1 cellular context compared by ENCODE assay signal in genomic region chr20:46406200-46406985, GRCh38.
TF ChIP-seq lines count a peak whose summit lies in the region.

Gene ELMO2 (minus strand): TSS chr20:46406615. CDS start chr20:46394482, 12,133 bp downstream.

TF ChIP-seq in HepG2, 621 proteins besides CTCF, POLR2A, EP300 and RAD21 (continued from another document):
- TF ChIP-seq USF2 (IDR thresholded peaks at IDR 0.05; ENCODE audit: low read depth, low read length) (no peak), USF2 (CRISPR knock-in tag; IDR thresholded peaks at IDR 0.05; ENCODE audit: borderline replicate concordance) (no peak), TBL1XR1 (IDR thresholded peaks at IDR 0.05; ENCODE audit: borderline replicate concordance, low read length, partially characterized antibody) (no peak), POLR2AphosphoS2 (IDR thresholded peaks at IDR 0.05; ENCODE audit: low read depth, low read length) (no peak), ZNF841 (CRISPR knock-in tag; IDR thresholded peaks at IDR 0.05; ENCODE audit: borderline replicate concordance) (no peak), PHF21A (CRISPR knock-in tag; IDR thresholded peaks at IDR 0.05) (peak; percentile 77), ZNF446 (CRISPR knock-in tag; IDR thresholded peaks at IDR 0.05) (peak; percentile 89; the same call in 1 of the 2 replicates), MATR3 (CRISPR knock-in tag; IDR thresholded peaks at IDR 0.05) (no peak), AKAP8 (CRISPR knock-in tag; IDR thresholded peaks at IDR 0.05) (no peak), ZFP90 (CRISPR knock-in tag; IDR thresholded peaks at IDR 0.05; ENCODE audit: borderline replicate concordance) (peak; percentile 63; the same call in 1 of the 2 replicates), SATB2 (CRISPR knock-in tag; IDR thresholded peaks at IDR 0.05) (0 out of 2 replicates have a peak, but pooled peaks have one; percentile 70), ZNF746 (CRISPR knock-in tag; IDR thresholded peaks at IDR 0.05) (peak; percentile 95), NR2F1 (CRISPR knock-in tag; IDR thresholded peaks at IDR 0.05) (0 out of 4 replicates have a peak, but pooled peaks of 1 of the 2 experiments have one; percentile 1), ZNF333 (CRISPR knock-in tag; IDR thresholded peaks at IDR 0.05; ENCODE audit: borderline replicate concordance) (peak; percentile 85; the same call in 1 of the 2 replicates), FLYWCH1 (CRISPR knock-in tag; IDR thresholded peaks at IDR 0.05) (no peak), ZNF670 (CRISPR knock-in tag; IDR thresholded peaks at IDR 0.05; ENCODE audit: borderline replicate concordance) (peak; percentile 67; the same call in 1 of the 2 replicates), WIZ (CRISPR knock-in tag; IDR thresholded peaks at IDR 0.05) (peak; percentile 25; the same call in 1 of the 2 replicates), ZNF557 (CRISPR knock-in tag; IDR thresholded peaks at IDR 0.05) (peak; percentile 70; the same call in 1 of the 2 replicates), RORA (CRISPR knock-in tag; IDR thresholded peaks at IDR 0.05) (no peak), FOXA1 (IDR thresholded peaks at IDR 0.05) (no peak), FOXA1 (CRISPR knock-in tag; IDR thresholded peaks at IDR 0.05) (no peak), GLI4 (CRISPR knock-in tag; IDR thresholded peaks at IDR 0.05; ENCODE audit: borderline replicate concordance) (no peak; the same call in 1 of the 2 replicates), FOXM1 (CRISPR knock-in tag; IDR thresholded peaks at IDR 0.05) (0 out of 2 replicates have a peak, but pooled peaks have one; percentile 48), ZNF567 (CRISPR knock-in tag; IDR thresholded peaks at IDR 0.05; ENCODE audit: borderline replicate concordance) (peak; percentile 28; the same call in 1 of the 2 replicates), TFAP4 (IDR thresholded peaks at IDR 0.05; ENCODE audit: borderline replicate concordance, low read depth) (peak; percentile 52; the same call in 1 of the 2 replicates), ZFYVE20 (CRISPR knock-in tag; IDR thresholded peaks at IDR 0.05; ENCODE audit: borderline replicate concordance, low read depth) (no peak), SMC3 (IDR thresholded peaks at IDR 0.05; ENCODE audit: low read length) (no peak)
- TF ChIP-seq, protein P1, sequence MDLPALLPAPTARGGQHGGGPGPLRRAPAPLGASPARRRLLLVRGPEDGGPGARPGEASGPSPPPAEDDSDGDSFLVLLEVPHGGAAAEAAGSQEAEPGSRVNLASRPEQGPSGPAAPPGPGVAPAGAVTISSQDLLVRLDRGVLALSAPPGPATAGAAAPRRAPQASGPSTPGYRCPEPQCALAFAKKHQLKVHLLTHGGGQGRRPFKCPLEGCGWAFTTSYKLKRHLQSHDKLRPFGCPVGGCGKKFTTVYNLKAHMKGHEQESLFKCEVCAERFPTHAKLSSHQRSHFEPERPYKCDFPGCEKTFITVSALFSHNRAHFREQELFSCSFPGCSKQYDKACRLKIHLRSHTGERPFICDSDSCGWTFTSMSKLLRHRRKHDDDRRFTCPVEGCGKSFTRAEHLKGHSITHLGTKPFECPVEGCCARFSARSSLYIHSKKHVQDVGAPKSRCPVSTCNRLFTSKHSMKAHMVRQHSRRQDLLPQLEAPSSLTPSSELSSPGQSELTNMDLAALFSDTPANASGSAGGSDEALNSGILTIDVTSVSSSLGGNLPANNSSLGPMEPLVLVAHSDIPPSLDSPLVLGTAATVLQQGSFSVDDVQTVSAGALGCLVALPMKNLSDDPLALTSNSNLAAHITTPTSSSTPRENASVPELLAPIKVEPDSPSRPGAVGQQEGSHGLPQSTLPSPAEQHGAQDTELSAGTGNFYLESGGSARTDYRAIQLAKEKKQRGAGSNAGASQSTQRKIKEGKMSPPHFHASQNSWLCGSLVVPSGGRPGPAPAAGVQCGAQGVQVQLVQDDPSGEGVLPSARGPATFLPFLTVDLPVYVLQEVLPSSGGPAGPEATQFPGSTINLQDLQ (CRISPR knock-in tag; IDR thresholded peaks at IDR 0.05): no peak; the same call in 1 of the 2 replicates
- TF ChIP-seq, protein P2, sequence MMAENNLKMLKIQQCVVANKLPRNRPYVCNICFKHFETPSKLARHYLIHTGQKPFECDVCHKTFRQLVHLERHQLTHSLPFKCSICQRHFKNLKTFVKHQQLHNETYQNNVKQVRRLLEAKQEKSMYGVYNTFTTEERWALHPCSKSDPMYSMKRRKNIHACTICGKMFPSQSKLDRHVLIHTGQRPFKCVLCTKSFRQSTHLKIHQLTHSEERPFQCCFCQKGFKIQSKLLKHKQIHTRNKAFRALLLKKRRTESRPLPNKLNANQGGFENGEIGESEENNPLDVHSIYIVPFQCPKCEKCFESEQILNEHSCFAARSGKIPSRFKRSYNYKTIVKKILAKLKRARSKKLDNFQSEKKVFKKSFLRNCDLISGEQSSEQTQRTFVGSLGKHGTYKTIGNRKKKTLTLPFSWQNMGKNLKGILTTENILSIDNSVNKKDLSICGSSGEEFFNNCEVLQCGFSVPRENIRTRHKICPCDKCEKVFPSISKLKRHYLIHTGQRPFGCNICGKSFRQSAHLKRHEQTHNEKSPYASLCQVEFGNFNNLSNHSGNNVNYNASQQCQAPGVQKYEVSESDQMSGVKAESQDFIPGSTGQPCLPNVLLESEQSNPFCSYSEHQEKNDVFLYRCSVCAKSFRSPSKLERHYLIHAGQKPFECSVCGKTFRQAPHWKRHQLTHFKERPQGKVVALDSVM (CRISPR knock-in tag; IDR thresholded peaks at IDR 0.05): peak; percentile 90
